ENCODE assay signal across 19 cellular contexts in genomic region chr16:14449334-14449733, GRCh38.
DNase-seq lines count a peak whose midpoint lies in the region; ATAC-seq, FAIRE-seq and TF ChIP-seq lines count a peak whose summit lies in the region.
"Had no signal": no experiment of that assay in that cellular context is flagged by ENCODE, and none has a peak within 500 bp of the region (broad histone marks: within the 10 kb centered on the region; RNA-seq: fewer than 3 reads in every experiment).

No MANE protein-coding gene starts in this region.

- dilution Hi-C loops in mammary epithelial cell (cut with HindIII; ENCODE audit: low sequenced_read_pairs) (loop anchor here (5.0 kb wide), 1 partner anchor 38 kb away; no protein-coding TSS in a partner anchor), IMR-90 (cut with HindIII; ENCODE audit: low sequenced_read_pairs, unreplicated experiment) (no loop called here)

- no peak for FAIRE-seq in frontal cortex (lab: Jason Lieb, UNC)
- FAIRE-seq: D721Med, GM12892, GM18507 had no signal

- no peaks in the 10 kb centered on the region for H3K4me1 ChIP-seq in mammary epithelial cell (ENCODE audit: insufficient read depth, low read length)
- peaks cover 8% of the 10 kb centered on the region; the same call in 1 of the 2 replicates for H3K4me1 ChIP-seq in IMR-90 (ENCODE audit: control insufficient read depth, insufficient read depth, low read length)
- peaks cover 28% of the 10 kb centered on the region for H3K4me1 ChIP-seq in adipocyte (ENCODE audit: control insufficient read depth, insufficient read depth, low read length)
- no peaks in the 10 kb centered on the region for H3K4me1 ChIP-seq in body of pancreas

- no peak overlapping the region for H2AFZ ChIP-seq in mammary epithelial cell (ENCODE audit: low read depth, low read length)
- no peak overlapping the region for H2AFZ ChIP-seq in IMR-90 (replicated peaks; ENCODE audit: low read length, poor library complexity)
- H2AFZ ChIP-seq: GM23248 had no signal

- no peak overlapping the region for H4K5ac ChIP-seq in IMR-90 (ENCODE audit: low read depth, low read length)

- no peaks in the 10 kb centered on the region for H3K79me1 ChIP-seq in IMR-90 (ENCODE audit: low read depth in 1 of 2, low read length in 2 of 2)

- 91% methylated on average over 4 of the region's 4 CpGs for WGBS in mammary epithelial cell (ENCODE audit: low coverage, missing lambda C conversion rate)
- no CpG with 5 or more reads among the region's 4 CpGs for WGBS in IMR-90 (ENCODE audit: extremely low coverage in 2 of 2, insufficient read length in 1 of 2), 2 experiments
- 76 to 84% methylated on average over 4 of the region's 4 CpGs for WGBS in body of pancreas, 2 donors

- H3K9me1 ChIP-seq in IMR-90 (ENCODE audit: insufficient read depth, low read length), result no peaks in the 10 kb centered on the region

- no peak overlapping the region for H2BK15ac ChIP-seq in IMR-90 (ENCODE audit: low read depth, low read length)

- H3K4me3 ChIP-seq in mammary epithelial cell (replicated peaks in 1 of 3; ENCODE audit: insufficient read depth in 1 of 3, low read depth in 2 of 3, low read length in 3 of 3), result no peak overlapping the region
- no peak overlapping the region for H3K4me3 ChIP-seq in IMR-90 (ENCODE audit: insufficient read depth, low read depth, low read length)
- H3K4me3 ChIP-seq in adipocyte (ENCODE audit: low read length), result peak overlapping the region; percentile 60
- H3K4me3 ChIP-seq in body of pancreas, result no peak overlapping the region
- H3K4me3 ChIP-seq: BLaER1 treated with 17β-estradiol and CSF1 and Interleukin-3, amounts not matched to agents 10 nM and 100 nM; GM23248 had no signal

- H3K4me1 Mint-ChIP-seq in MCF 10A (ENCODE audit: insufficient read depth, unreplicated experiment), result peaks cover 20% of the 10 kb centered on the region
- H3K4me1 Mint-ChIP-seq: B cell had no signal

- no peak overlapping the region for H4K8ac ChIP-seq in IMR-90 (ENCODE audit: low read depth in 2 of 2, low read length in 2 of 2)

- no peaks in the 10 kb centered on the region for H3K27me3 Mint-ChIP-seq in MCF 10A (ENCODE audit: insufficient read depth, unreplicated experiment)
- H3K27me3 Mint-ChIP-seq: B cell had no signal

- no peak for TF ChIP-seq POLR2A in IMR-90 (IDR thresholded peaks at IDR 0.05; ENCODE audit: low read depth, low read length)
- no peak for TF ChIP-seq POLR2A in body of pancreas (IDR thresholded peaks at IDR 0.05)

- H3K79me2 ChIP-seq in mammary epithelial cell (ENCODE audit: insufficient read depth, low read length), result no peaks in the 10 kb centered on the region

- H3K9me3 ChIP-seq in mammary epithelial cell (replicated peaks; ENCODE audit: insufficient read depth, low read length) (no peaks in the 10 kb centered on the region), IMR-90 (ENCODE audit: control insufficient read depth, insufficient read depth, low read length) (no peaks in the 10 kb centered on the region), adipocyte (ENCODE audit: control insufficient read depth, low read length) (no peaks in the 10 kb centered on the region), body of pancreas (no peaks in the 10 kb centered on the region)
- H3K9me3 ChIP-seq: BLaER1 treated with 17β-estradiol and CSF1 and Interleukin-3, amounts not matched to agents 10 nM and 100 nM had no signal

- CTCF ChIA-PET in MCF 10A (lab: Yijun Ruan, JAX) (interaction anchor here (0.7 to 1.0 kb wide), 3 partner anchors 40 to 154 kb away, joined by 3 read pairs; no protein-coding TSS in a partner anchor), mammary epithelial cell (lab: Charles Lee; ENCODE audit: low non-redundant PET) (no interaction called here), IMR-90 (lab: Yijun Ruan, JAX) (interaction anchor here (1.1 kb wide), 1 partner anchor 9 kb away, joined by 3 read pairs; no protein-coding TSS in a partner anchor)

- intact Hi-C loops in MCF 10A (cut with micrococcal nuclease) (loop anchor here (10.0 kb wide), 1 partner anchor 75 kb away; no protein-coding TSS in a partner anchor), mammary epithelial cell (cut with micrococcal nuclease) (no loop called here), IMR-90 (cut with micrococcal nuclease) (no loop called here), body of pancreas (cut with DNase I) (no loop called here)

- BruUV-seq in MCF 10A (replicated peaks; lab: Mats Ljungman, UMichigan), result no TSS peak
- no TSS peak for BruUV-seq in mammary epithelial cell (replicated peaks; lab: Mats Ljungman, UMichigan)
- no TSS peak for BruUV-seq in IMR-90 (replicated peaks; lab: Mats Ljungman, UMichigan)

- no peak overlapping the region for H4K91ac ChIP-seq in IMR-90 (ENCODE audit: insufficient read depth, low read depth, low read length)

- no peak overlapping the region for H2BK20ac ChIP-seq in IMR-90 (ENCODE audit: low read depth, low read length)

- no peak overlapping the region for H3K14ac ChIP-seq in IMR-90 (replicated peaks; ENCODE audit: low read depth, low read length)

- H2AK9ac ChIP-seq in IMR-90 (replicated peaks; ENCODE audit: low read depth, low read length, poor library complexity), result no peak overlapping the region

- TF ChIP-seq CTCF in MCF 10A (IDR thresholded peaks at IDR 0.05; ENCODE audit: unreplicated experiment), result no peak
- TF ChIP-seq CTCF in mammary epithelial cell (conservative IDR thresholded peaks at IDR 0.05 in 1 of 2, IDR thresholded peaks at IDR 0.05 in 1 of 2; ENCODE audit: extremely low read depth in 1 of 2, insufficient read depth in 1 of 2, low read depth in 1 of 2, low read length in 2 of 2), result no peak
- no peak for TF ChIP-seq CTCF in IMR-90 (conservative IDR thresholded peaks at IDR 0.05; ENCODE audit: low read depth, low read length)
- TF ChIP-seq CTCF in body of pancreas (IDR thresholded peaks at IDR 0.05), result no peak

- ATAC-seq in IMR-90 (ENCODE audit: low read depth) (no peak), body of pancreas (no peak)
- ATAC-seq: CD8-positive, alpha-beta T cell had no signal

- H4K20me1 ChIP-seq in mammary epithelial cell (ENCODE audit: insufficient read depth, low read length) (no peaks in the 10 kb centered on the region), IMR-90 (ENCODE audit: insufficient read depth, low read length) (no peaks in the 10 kb centered on the region)

- no peak overlapping the region for H3K4me3 Mint-ChIP-seq in MCF 10A (ENCODE audit: unreplicated experiment)
- H3K4me3 Mint-ChIP-seq: B cell; CD8-positive, alpha-beta T cell had no signal

- peak overlapping the region; percentile 56 for H3K27ac Mint-ChIP-seq in MCF 10A (ENCODE audit: low read depth, unreplicated experiment)
- H3K27ac Mint-ChIP-seq: B cell; CD8-positive, alpha-beta T cell had no signal

- H3K36me3 Mint-ChIP-seq in MCF 10A (ENCODE audit: insufficient read depth, unreplicated experiment), result peaks cover 13% of the 10 kb centered on the region

- no peak for TF ChIP-seq RAD21 in IMR-90 (IDR thresholded peaks at IDR 0.05; ENCODE audit: low read length)

- H2AK5ac ChIP-seq in IMR-90 (ENCODE audit: low read depth, low read length), result no peak overlapping the region

- H3K4me2 ChIP-seq in mammary epithelial cell (ENCODE audit: insufficient read depth, low read depth, low read length), result no peak overlapping the region
- no peak overlapping the region for H3K4me2 ChIP-seq in IMR-90 (ENCODE audit: low read depth, low read length)

- H3K9ac ChIP-seq in mammary epithelial cell (ENCODE audit: insufficient read depth, low read length), result no peak overlapping the region
- H3K9ac ChIP-seq in IMR-90 (ENCODE audit: low read depth, low read length), result no peak overlapping the region
- no peak overlapping the region for H3K9ac ChIP-seq in adipocyte (ENCODE audit: low read length)
- H3K9ac ChIP-seq: BLaER1 treated with 17β-estradiol and CSF1 and Interleukin-3, amounts not matched to agents 10 nM and 100 nM; GM23248 had no signal

- no peak overlapping the region for H3K56ac ChIP-seq in IMR-90 (ENCODE audit: extremely low read depth, insufficient read depth, low read length)

- no peak overlapping the region for H3K4ac ChIP-seq in IMR-90 (ENCODE audit: low read depth, low read length)

- no peaks in the 10 kb centered on the region for H3K9me3 Mint-ChIP-seq in MCF 10A (ENCODE audit: unreplicated experiment)
- H3K9me3 Mint-ChIP-seq: CD8-positive, alpha-beta T cell had no signal

- H3K23ac ChIP-seq in IMR-90 (ENCODE audit: low read depth, low read length), result no peak overlapping the region

- H2BK120ac ChIP-seq in IMR-90 (ENCODE audit: low read depth, low read length), result no peak overlapping the region

- POLR2A ChIA-PET in MCF 10A (lab: Yijun Ruan, JAX) (interaction anchor here (0.8 to 1.6 kb wide), 4 partner anchors 10 to 78 kb away, joined by 3 to 6 read pairs (median 4); no protein-coding TSS in a partner anchor), IMR-90 (lab: Charles Lee; ENCODE audit: unreplicated experiment) (no interaction called here)

- no peak for DNase-seq in MCF 10A (ENCODE audit: unreplicated experiment)
- no peak for DNase-seq in mammary epithelial cell
- DNase-seq in IMR-90, result no peak
- DNase-seq in adipocyte (ENCODE audit: low read depth), result no peak
- no peak for DNase-seq in SIG-M5 treated with dmso at 0.1 percent for 504 hours (lab: John Stamatoyannopoulos, UW; ENCODE audit: unreplicated experiment)
- no peak for DNase-seq in HuH-7.5 (ENCODE audit: low spot score)
- DNase-seq in frontal cortex (ENCODE audit: low spot score in 2 of 2), result no peak
- DNase-seq in body of pancreas, result no peak
- DNase-seq: 8988T; CD8-positive, alpha-beta T cell; DMS79; GDM1; HCEC 1CT had no signal

- H2BK5ac ChIP-seq in IMR-90 (ENCODE audit: low read depth, low read length, poor library complexity, severe bottlenecking), result no peak overlapping the region

- in situ Hi-C loops in mammary epithelial cell (cut with MboI; ENCODE audit: low sequenced_read_pairs in 2 of 2) (no loop called here), IMR-90 (cut with MboI; ENCODE audit: low sequenced_read_pairs) (no loop called here)

- H3K36me3 ChIP-seq in mammary epithelial cell (ENCODE audit: insufficient read depth, low read length) (no peaks in the 10 kb centered on the region), IMR-90 (ENCODE audit: control insufficient read depth, insufficient read depth, low read length) (peaks cover 3% of the 10 kb centered on the region; the same call in 1 of the 2 replicates), adipocyte (ENCODE audit: control insufficient read depth, insufficient read depth, low read length, severe bottlenecking) (peaks cover 7% of the 10 kb centered on the region), body of pancreas (replicated peaks in 1 of 2; ENCODE audit: insufficient read depth in 1 of 2, low read depth in 2 of 2) (peaks cover 0 to 3% of the 10 kb centered on the region in 2 donors)

- H3K18ac ChIP-seq in IMR-90 (ENCODE audit: low read depth, low read length), result peak overlapping the region; percentile 65; the same call in 1 of the 2 replicates

- H3K27me3 ChIP-seq in mammary epithelial cell (ENCODE audit: insufficient read depth, low read length) (no peaks in the 10 kb centered on the region), IMR-90 (ENCODE audit: control insufficient read depth, insufficient read depth, low read length) (no peaks in the 10 kb centered on the region), adipocyte (replicated peaks; ENCODE audit: control insufficient read depth, insufficient read depth, low read length) (no peaks in the 10 kb centered on the region), body of pancreas (no peaks in the 10 kb centered on the region)
- H3K27me3 ChIP-seq: BLaER1 treated with 17β-estradiol and CSF1 and Interleukin-3, amounts not matched to agents 10 nM and 100 nM had no signal

- H3K27ac ChIP-seq in mammary epithelial cell (ENCODE audit: insufficient read depth, low read depth, low read length) (no peak overlapping the region), IMR-90 (ENCODE audit: insufficient read depth, low read length) (no peak overlapping the region), body of pancreas (no peak overlapping the region)
- H3K27ac ChIP-seq: GM23248 had no signal
